Comparison of ENCODE assay signal across 8 cellular contexts in the genomic region with DNA sequence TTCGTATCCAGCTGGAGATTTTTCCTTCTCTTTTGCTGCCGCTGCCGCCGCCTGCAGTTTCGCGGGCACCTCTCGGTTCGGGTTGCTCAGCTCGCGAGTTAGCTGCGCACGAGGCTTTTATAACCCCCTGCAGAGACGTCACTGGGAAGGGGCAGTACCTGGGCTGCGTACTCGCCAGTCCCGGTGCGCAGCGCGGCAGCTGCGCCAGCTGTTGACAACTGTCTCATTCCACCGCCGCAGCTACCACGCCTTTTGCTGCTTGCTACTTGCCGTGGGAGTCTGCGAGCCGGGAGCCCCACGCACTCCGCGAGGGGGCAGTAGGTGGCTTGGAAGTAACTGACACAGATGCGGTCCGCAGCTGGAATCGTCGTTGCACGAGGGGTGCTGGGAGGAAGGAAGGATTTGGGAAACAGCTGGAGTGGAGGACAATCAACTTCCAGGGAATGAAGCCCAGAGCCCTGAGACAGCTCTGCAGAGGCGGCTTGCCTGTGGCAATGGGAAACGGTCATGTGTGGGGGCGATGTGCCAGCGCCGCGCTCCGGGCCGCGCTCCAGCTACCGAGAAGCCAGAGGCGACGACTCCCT. TPM values are rescaled to one million over a fixed set of nuclear protein-coding genes. Genes with fewer than 3 reads are reported as not detected.
DNase-seq lines count a peak whose midpoint lies in the region; TF ChIP-seq lines count a peak whose summit lies in the region.
"Had no signal": no experiment of that assay in that cellular context is flagged by ENCODE, and none has a peak within 500 bp of the region (broad histone marks: within the 10 kb centered on the region; RNA-seq: fewer than 3 reads in every experiment).

A gene with protein sequence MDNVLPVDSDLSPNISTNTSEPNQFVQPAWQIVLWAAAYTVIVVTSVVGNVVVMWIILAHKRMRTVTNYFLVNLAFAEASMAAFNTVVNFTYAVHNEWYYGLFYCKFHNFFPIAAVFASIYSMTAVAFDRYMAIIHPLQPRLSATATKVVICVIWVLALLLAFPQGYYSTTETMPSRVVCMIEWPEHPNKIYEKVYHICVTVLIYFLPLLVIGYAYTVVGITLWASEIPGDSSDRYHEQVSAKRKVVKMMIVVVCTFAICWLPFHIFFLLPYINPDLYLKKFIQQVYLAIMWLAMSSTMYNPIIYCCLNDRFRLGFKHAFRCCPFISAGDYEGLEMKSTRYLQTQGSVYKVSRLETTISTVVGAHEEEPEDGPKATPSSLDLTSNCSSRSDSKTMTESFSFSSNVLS (minus strand): TSS at position 93 of the 584 bp plus-strand sequence. CDS start 586 bp downstream, outside the sequence.

- H3K36me3 ChIP-seq in neuron (ENCODE audit: insufficient read depth, low read length), result no peaks in the 10 kb centered on the region
- H3K36me3 ChIP-seq in thymus (ENCODE audit: control insufficient read depth, insufficient read depth), result no peaks in the 10 kb centered on the region

- TF ChIP-seq CTCF in fibroblast of the aortic adventitia (IDR thresholded peaks at IDR 0.05; ENCODE audit: insufficient read depth, low read length), result peak; percentile 81

- peaks cover 20% of the 10 kb centered on the region for H3K4me1 ChIP-seq in neuron (ENCODE audit: insufficient read depth, low read length)
- H3K4me1 ChIP-seq in thymus (ENCODE audit: control insufficient read depth, insufficient read depth, low read length), result no peaks in the 10 kb centered on the region

- no peak within 1 kb of the TSS for H2AFZ ChIP-seq in neuron (ENCODE audit: low read depth, low read length)

- H3K9me3 ChIP-seq in neuron (ENCODE audit: low read length) (no peaks in the 10 kb centered on the region), thymus (ENCODE audit: control insufficient read depth) (no peaks in the 10 kb centered on the region)

- H3K27me3 ChIP-seq in neuron (ENCODE audit: insufficient read depth, low read length) (peaks cover 60% of the 10 kb centered on the region), thymus (ENCODE audit: control insufficient read depth, insufficient read depth) (peaks cover 38% of the 10 kb centered on the region)

- DNase-seq in H4 (ENCODE audit: low spot score) (peak; percentile 62), NCI-H2196 (lab: John Stamatoyannopoulos, UW; ENCODE audit: unreplicated experiment) (peak; percentile 38), activated T-helper 1 cell treated with Interleukin-2 at 50 U/mL for 16 hours (ENCODE audit: low read depth) (peak; percentile 7), fibroblast of the aortic adventitia (ENCODE audit: low read depth) (peak; percentile 74)

- 2% methylated on average over 46 of the region's 46 CpGs for WGBS in thymus

- H3K4me3 ChIP-seq in GM08714 (ENCODE audit: low read length) (peak within 1 kb of the TSS; percentile 34; the same call in 1 of the 2 replicates), fibroblast of the aortic adventitia (ENCODE audit: low read depth, low read length) (peak within 1 kb of the TSS; percentile 54), neuron (ENCODE audit: low read length) (peak within 1 kb of the TSS; percentile 30), thymus (ENCODE audit: low read length) (peak within 1 kb of the TSS; percentile 13)

- no peak within 1 kb of the TSS for H3K27ac ChIP-seq in thymus (ENCODE audit: low read depth)

RNA-seq across cellular contexts. Expression of the gene that starts here (rescaled TPM):
- total RNA-seq in H4 (2014; rRNA removed; shearing (Covaris generic)), result 0.14 TPM in 1 of 2 replicates, not detected in the other
- 0.09 TPM in 1 of 2 replicates, not detected in the other for total RNA-seq in fibroblast of the aortic adventitia (ENCODE audit: low replicate concordance)
- polyA plus RNA-seq in thymus, result 1.0 TPM
- total RNA-seq: glomerular endothelial cell had no signal

Comparison
In these comparisons a context has a peak if more than half of its experiments do, and no peak if none do; other contexts are left out.
1. Peak in DNase-seq in H4; RNA of the gene not detected or under 1 TPM.
2. Peak in DNase-seq and H3K4me3 ChIP-seq in fibroblast of the aortic adventitia; RNA of the gene not detected or under 1 TPM.
3. DNase-seq: peak in every context shown above with its lines; median percentile 74 in fibroblast of the aortic adventitia; 62 in H4; 38 in NCI-H2196; 7 in activated T-helper 1 cell treated with Interleukin-2 at 50 U/mL for 16 hours.